1 cellular context compared by ENCODE assay signal in the genomic region with DNA sequence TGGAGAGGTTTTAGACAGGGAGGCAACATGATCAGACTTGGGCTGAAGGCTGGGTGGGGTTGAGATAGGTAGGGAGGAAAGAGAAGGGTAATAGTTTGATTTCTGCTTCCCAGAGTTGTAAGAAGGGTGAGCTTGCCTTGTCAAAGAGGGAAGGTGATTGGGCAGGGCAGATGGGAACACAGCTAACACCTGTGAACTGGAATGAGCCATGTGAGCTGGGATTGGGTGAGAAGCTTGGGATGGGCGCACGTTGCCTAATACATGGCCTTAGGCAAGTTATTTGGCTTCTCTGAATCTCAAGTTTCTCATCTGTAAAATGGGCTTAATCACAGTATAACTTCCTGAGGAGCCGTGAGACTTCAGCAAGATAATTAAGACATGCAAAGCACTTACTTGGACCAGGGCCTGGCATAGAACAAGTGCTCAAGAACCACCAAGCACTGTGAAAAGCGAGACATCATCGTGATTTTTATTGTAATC.
TF ChIP-seq lines count a peak whose summit lies in the region.

No MANE protein-coding gene starts in this region.

TF ChIP-seq in H1, 55 proteins besides CTCF, POLR2A, EP300 and RAD21:
- no peak for TF ChIP-seq KDM4A (IDR thresholded peaks at IDR 0.05; ENCODE audit: low read depth, low read length, severe bottlenecking)
- no peak for TF ChIP-seq SIX5 (IDR thresholded peaks at IDR 0.05; ENCODE audit: low read depth, low read length)
- no peak for TF ChIP-seq SP2 (IDR thresholded peaks at IDR 0.05; ENCODE audit: low read length)
- TF ChIP-seq NRF1 (IDR thresholded peaks at IDR 0.05; ENCODE audit: low read depth, low read length): no peak
- TF ChIP-seq SP4 (IDR thresholded peaks at IDR 0.05; ENCODE audit: low read length): no peak
- no peak for TF ChIP-seq SIRT6 (IDR thresholded peaks at IDR 0.05; ENCODE audit: low read length)
- no peak for TF ChIP-seq BCL11A (IDR thresholded peaks at IDR 0.05; ENCODE audit: low read depth in 2 of 2, low read length in 2 of 2)
